In genomic region chr15:40105517-40106202, GRCh38 we compare ENCODE assay signal across 1 cellular context.
TF ChIP-seq lines count a peak whose summit lies in the region.

No MANE protein-coding gene starts in this region.

TF ChIP-seq in WTC11, 78 proteins besides CTCF, POLR2A, EP300 and RAD21 (continued from another document):
- TF ChIP-seq PRRX2 (CRISPR knock-in tag; IDR thresholded peaks at IDR 0.05) (no peak), SMAD3 (CRISPR knock-in tag; IDR thresholded peaks at IDR 0.05; ENCODE audit: borderline replicate concordance) (no peak), FOXP1 (CRISPR knock-in tag; IDR thresholded peaks at IDR 0.05; ENCODE audit: borderline replicate concordance) (no peak), ESRRA (CRISPR knock-in tag; IDR thresholded peaks at IDR 0.05; ENCODE audit: borderline replicate concordance) (no peak)
